15 cellular contexts compared by ENCODE assay signal in the genomic region with DNA sequence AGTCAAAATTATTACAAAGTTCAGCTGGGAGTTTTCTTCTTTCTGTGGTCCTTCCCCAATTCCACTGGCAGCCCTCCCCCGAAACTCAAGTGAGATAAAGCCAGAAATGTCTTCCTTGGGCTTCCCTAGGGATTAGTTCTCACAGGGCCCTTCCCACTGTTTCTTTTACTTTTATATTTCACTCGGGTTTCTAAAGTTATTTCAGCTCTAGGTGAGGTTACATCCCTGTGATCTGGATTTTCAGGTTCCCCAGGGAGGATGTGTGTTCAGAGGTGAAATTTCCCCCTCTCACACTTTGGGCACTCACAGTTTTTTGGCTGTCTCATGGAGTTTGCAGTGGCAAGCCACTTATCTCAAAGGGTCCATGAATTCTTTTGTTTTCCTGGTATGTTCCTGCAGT.
DNase-seq lines count a peak whose midpoint lies in the region; ATAC-seq and TF ChIP-seq lines count a peak whose summit lies in the region.
"Had no signal": no experiment of that assay in that cellular context is flagged by ENCODE, and none has a peak within 500 bp of the region (broad histone marks: within the 10 kb centered on the region; RNA-seq: fewer than 3 reads in every experiment).

No MANE protein-coding gene starts in this region.

- no peak overlapping the region for H3K27ac Mint-ChIP-seq in endothelial cell (ENCODE audit: unreplicated experiment)
- H3K27ac Mint-ChIP-seq: CD4-positive, alpha-beta T cell had no signal

- H3K79me2 ChIP-seq in DOHH2 (ENCODE audit: control insufficient read depth, low read length) (no peaks in the 10 kb centered on the region), PC-3 (ENCODE audit: low read length) (no peaks in the 10 kb centered on the region)

- POLR2A ChIA-PET in PC-3 (lab: Charles Lee; ENCODE audit: unreplicated experiment): no interaction called here

- TF ChIP-seq CTCF in DOHH2 (IDR thresholded peaks at IDR 0.05; ENCODE audit: low read depth, low read length, poor library complexity, severe bottlenecking) (no peak), PC-3 (conservative IDR thresholded peaks at IDR 0.05; ENCODE audit: low read depth, low read length) (no peak), endothelial cell (IDR thresholded peaks at IDR 0.05; ENCODE audit: unreplicated experiment) (no peak)

- no peak overlapping the region for H3K9ac ChIP-seq in PC-3 (ENCODE audit: low read length)

- H2AFZ ChIP-seq in PC-3 (ENCODE audit: low read length): no peak overlapping the region

- H3K27me3 Mint-ChIP-seq in endothelial cell (ENCODE audit: unreplicated experiment): peaks cover 3% of the 10 kb centered on the region

- peaks cover 6% of the 10 kb centered on the region for H3K36me3 Mint-ChIP-seq in endothelial cell (ENCODE audit: low read depth, unreplicated experiment)

- no peak overlapping the region for H3K27ac ChIP-seq in DOHH2 (ENCODE audit: low read depth, low read length)
- H3K27ac ChIP-seq in PC-3 (ENCODE audit: low read length): no peak overlapping the region
- H3K27ac ChIP-seq: C4-2B had no signal

- intact Hi-C loops in PC-3 (cut with micrococcal nuclease): no loop called here

- H3F3A ChIP-seq in DOHH2 (ENCODE audit: control insufficient read depth, insufficient read depth) (no peaks in the 10 kb centered on the region), PC-3 (ENCODE audit: low read length, unreplicated experiment) (no peaks in the 10 kb centered on the region)

- peak; percentile 6 for DNase-seq in PC-3
- no peak for DNase-seq in endothelial cell (ENCODE audit: low spot score)
- DNase-seq in LoVo (ENCODE audit: low spot score): no peak
- no peak for DNase-seq in hippocampal formation (lab: John Stamatoyannopoulos, UW)
- no peak for DNase-seq in superior temporal gyrus (ENCODE audit: extremely low spot score)
- DNase-seq: ACHN; BE2C; Caco-2; CD4-positive, alpha-beta T cell; GF-D8; IMR-90 had no signal

- no TSS peak for BruUV-seq in PC-3 (replicated peaks; lab: Mats Ljungman, UMichigan)

- peak overlapping the region; percentile 38 for H3K4me3 Mint-ChIP-seq in endothelial cell (ENCODE audit: unreplicated experiment)
- H3K4me3 Mint-ChIP-seq: CD4-positive, alpha-beta T cell had no signal

- H3K4me1 ChIP-seq in DOHH2 (ENCODE audit: control insufficient read depth, low read length) (peaks cover 13% of the 10 kb centered on the region), PC-3 (ENCODE audit: insufficient read depth, low read length) (no peaks in the 10 kb centered on the region)
- H3K4me1 ChIP-seq: BE2C, Caco-2, HAP-1 had no signal

- H3K27me3 ChIP-seq in DOHH2 (ENCODE audit: control insufficient read depth, low read length) (no peaks in the 10 kb centered on the region), PC-3 (ENCODE audit: low read length) (no peaks in the 10 kb centered on the region)
- H3K27me3 ChIP-seq: BE2C had no signal

- H3K9me2 ChIP-seq in DOHH2 (replicated peaks; ENCODE audit: control insufficient read depth, low read length) (no peaks in the 10 kb centered on the region), PC-3 (replicated peaks; ENCODE audit: low read length) (no peaks in the 10 kb centered on the region)

- H3K4me3 ChIP-seq in DOHH2 (ENCODE audit: low read length) (no peak overlapping the region), PC-3 (ENCODE audit: low read length) (no peak overlapping the region)
- H3K4me3 ChIP-seq: HAP-1, K562 had no signal

- H3K4me2 ChIP-seq in DOHH2 (ENCODE audit: low read length) (peak overlapping the region; percentile 9; the same call in 1 of the 2 replicates), PC-3 (ENCODE audit: low read length) (no peak overlapping the region)

- no peaks in the 10 kb centered on the region for H3K9me3 Mint-ChIP-seq in endothelial cell (ENCODE audit: unreplicated experiment)

- ATAC-seq in PC-3: no peak
- ATAC-seq: K562 had no signal

- CTCF ChIA-PET in PC-3 (lab: Charles Lee): no interaction called here

- H3K9me3 ChIP-seq in DOHH2 (ENCODE audit: control insufficient read depth, insufficient read depth, low read length): peaks cover 21% of the 10 kb centered on the region; the same call in 1 of the 2 replicates
- H3K9me3 ChIP-seq in PC-3 (ENCODE audit: low read length): no peaks in the 10 kb centered on the region
- H3K9me3 ChIP-seq: BE2C, Caco-2 had no signal

- no peaks in the 10 kb centered on the region for H3K4me1 Mint-ChIP-seq in endothelial cell (ENCODE audit: unreplicated experiment)

- H4K20me1 ChIP-seq in DOHH2 (ENCODE audit: control insufficient read depth, insufficient read depth, low read depth, low read length) (no peaks in the 10 kb centered on the region), PC-3 (ENCODE audit: low read length) (no peaks in the 10 kb centered on the region)

- H3K36me3 ChIP-seq in DOHH2 (ENCODE audit: control insufficient read depth, low read length) (no peaks in the 10 kb centered on the region), PC-3 (ENCODE audit: low read depth, low read length) (no peaks in the 10 kb centered on the region)
- H3K36me3 ChIP-seq: BE2C, HAP-1 had no signal
